28 cellular contexts compared by ENCODE assay signal in genomic region chr4:141413366-141413765, GRCh38.
"Had no signal": no experiment of that assay in that cellular context is flagged by ENCODE, and none has a peak within 500 bp of the region (broad histone marks: within the 10 kb centered on the region; RNA-seq: fewer than 3 reads in every experiment).

No MANE protein-coding gene starts in this region.

- ATAC-seq: naive thymus-derived CD8-positive, alpha-beta T cell; natural killer cell treated with Interleukin-12 subunit alpha and Interleukin-12 subunit beta and Interleukin-15 and Interleukin-18, amount 100 ng/mL, for 72 hours; pancreas; right cardiac atrium; right lobe of liver; stimulated activated effector memory CD8-positive, alpha-beta T cell treated with anti-CD3 and anti-CD28 coated beads, Interleukin-12 subunit alpha, Interleukin-12 subunit beta, amount 100 ng/mL, for 72 hours; stimulated activated naive B cell treated with anti-CD40 and anti-IgM and Interleukin-4, amounts not matched to agents 10 μg/mL and 1 μg/mL and 100 μg/mL, for 72 hours had no signal

- H3K27me3 Mint-ChIP-seq: natural killer cell treated with Interleukin-12 subunit alpha and Interleukin-12 subunit beta and Interleukin-15 and Interleukin-18, amount 100 ng/mL, for 72 hours; stimulated activated naive CD8-positive, alpha-beta T cell treated with anti-CD3 and anti-CD28 coated beads, Interleukin-15, Interleukin-2, amounts not matched to agents 100 ng/mL and 50 ng/mL, for 24 hours had no signal

- H3K4me1 Mint-ChIP-seq: naive thymus-derived CD8-positive, alpha-beta T cell; neural crest cell; stimulated activated effector memory CD8-positive, alpha-beta T cell treated with anti-CD3 and anti-CD28 coated beads, Interleukin-12 subunit alpha, Interleukin-12 subunit beta, amount 100 ng/mL, for 72 hours; stimulated activated naive B cell treated with anti-CD40 and anti-IgM and Interleukin-4, amounts not matched to agents 10 μg/mL and 1 μg/mL and 100 μg/mL, for 72 hours had no signal

- H3K4me3 ChIP-seq: pancreas, prostate gland, right lobe of liver, sigmoid colon, stomach, suprapubic skin, testis, tibial artery, transverse colon, upper lobe of left lung, vagina had no signal

- H3K27me3 ChIP-seq: neutrophil, pancreas, right lobe of liver, sigmoid colon, stomach, suprapubic skin, testis, tibial artery, transverse colon, upper lobe of left lung, vagina had no signal

- H3K9me3 Mint-ChIP-seq: nephron progenitor cell; neural crest cell; stimulated activated effector memory CD8-positive, alpha-beta T cell treated with anti-CD3 and anti-CD28 coated beads, Interleukin-12 subunit alpha, Interleukin-12 subunit beta, amount 100 ng/mL, for 72 hours; stimulated activated naive CD8-positive, alpha-beta T cell treated with anti-CD3 and anti-CD28 coated beads, Interleukin-15, Interleukin-2, amounts not matched to agents 100 ng/mL and 50 ng/mL, for 24 hours had no signal

- H3K36me3 ChIP-seq: neutrophil, pancreas, prostate gland, right lobe of liver, sigmoid colon, stomach, suprapubic skin, tibial artery, transverse colon, upper lobe of left lung, vagina had no signal

- H3K4me3 Mint-ChIP-seq: naive thymus-derived CD8-positive, alpha-beta T cell; natural killer cell treated with Interleukin-12 subunit alpha and Interleukin-12 subunit beta and Interleukin-15 and Interleukin-18, amount 100 ng/mL, for 72 hours; nephron progenitor cell; neural crest cell; stimulated activated effector memory CD8-positive, alpha-beta T cell treated with anti-CD3 and anti-CD28 coated beads, Interleukin-12 subunit alpha, Interleukin-12 subunit beta, amount 100 ng/mL, for 72 hours; stimulated activated naive B cell treated with anti-CD40 and anti-IgM and Interleukin-4, amounts not matched to agents 10 μg/mL and 1 μg/mL and 100 μg/mL, for 72 hours; stimulated activated naive CD8-positive, alpha-beta T cell treated with anti-CD3 and anti-CD28 coated beads, Interleukin-15, Interleukin-2, amounts not matched to agents 100 ng/mL and 50 ng/mL, for 24 hours had no signal

- H3K9me3 ChIP-seq: neutrophil, pancreas, prostate gland, right lobe of liver, sigmoid colon, stomach, suprapubic skin, testis, tibial artery, transverse colon, upper lobe of left lung, vagina had no signal

- DNase-seq: naive thymus-derived CD8-positive, alpha-beta T cell; nephron progenitor cell; nucleus accumbens; pancreas; retina; right cardiac atrium; right lobe of liver; sigmoid colon; small intestine; stimulated activated CD4-positive, alpha-beta T cell treated with anti-CD3 and anti-CD28 coated beads, Interleukin-15, amount 100 ng/mL, for 24 hours; stimulated activated CD4-positive, alpha-beta T cell treated with anti-CD3 and anti-CD28 coated beads, Interleukin-2, amount 100 ng/mL, for 24 hours; stimulated activated CD4-positive, alpha-beta T cell treated with anti-CD3 and anti-CD28 coated beads, Interleukin-2, amount 100 ng/mL, for 48 hours; stimulated activated CD4-positive, alpha-beta T cell treated with anti-CD3 and anti-CD28 coated beads, Interleukin-4, amount 100 ng/mL, for 24 hours; stimulated activated naive B cell treated with anti-CD40 and anti-IgM and Interleukin-4, amounts not matched to agents 10 μg/mL and 1 μg/mL and 100 μg/mL, for 72 hours; stimulated activated naive CD4-positive, alpha-beta T cell treated with Interleukin-2 at 50 U/mL for 16 hours; stomach; testis; tibial artery; transverse colon; upper lobe of left lung had no signal

- H3K4me1 ChIP-seq: pancreas, prostate gland, right lobe of liver, testis, transverse colon, upper lobe of left lung, vagina had no signal

- H3K27ac ChIP-seq: neutrophil, pancreas, prostate gland, right lobe of liver, sigmoid colon, stomach, suprapubic skin, testis, tibial artery, transverse colon, upper lobe of left lung, vagina had no signal

- H3K27ac Mint-ChIP-seq: naive thymus-derived CD8-positive, alpha-beta T cell; natural killer cell treated with Interleukin-12 subunit alpha and Interleukin-12 subunit beta and Interleukin-15 and Interleukin-18, amount 100 ng/mL, for 72 hours; nephron progenitor cell; stimulated activated effector memory CD8-positive, alpha-beta T cell treated with anti-CD3 and anti-CD28 coated beads, Interleukin-12 subunit alpha, Interleukin-12 subunit beta, amount 100 ng/mL, for 72 hours; stimulated activated naive B cell treated with anti-CD40 and anti-IgM and Interleukin-4, amounts not matched to agents 10 μg/mL and 1 μg/mL and 100 μg/mL, for 72 hours; stimulated activated naive CD8-positive, alpha-beta T cell treated with anti-CD3 and anti-CD28 coated beads, Interleukin-15, Interleukin-2, amounts not matched to agents 100 ng/mL and 50 ng/mL, for 24 hours had no signal

- H3K36me3 Mint-ChIP-seq: naive thymus-derived CD8-positive, alpha-beta T cell; natural killer cell treated with Interleukin-12 subunit alpha and Interleukin-12 subunit beta and Interleukin-15 and Interleukin-18, amount 100 ng/mL, for 72 hours; stimulated activated effector memory CD8-positive, alpha-beta T cell treated with anti-CD3 and anti-CD28 coated beads, Interleukin-12 subunit alpha, Interleukin-12 subunit beta, amount 100 ng/mL, for 72 hours; stimulated activated naive B cell treated with anti-CD40 and anti-IgM and Interleukin-4, amounts not matched to agents 10 μg/mL and 1 μg/mL and 100 μg/mL, for 72 hours had no signal
